8 cellular contexts compared by ENCODE assay signal in the genomic region with DNA sequence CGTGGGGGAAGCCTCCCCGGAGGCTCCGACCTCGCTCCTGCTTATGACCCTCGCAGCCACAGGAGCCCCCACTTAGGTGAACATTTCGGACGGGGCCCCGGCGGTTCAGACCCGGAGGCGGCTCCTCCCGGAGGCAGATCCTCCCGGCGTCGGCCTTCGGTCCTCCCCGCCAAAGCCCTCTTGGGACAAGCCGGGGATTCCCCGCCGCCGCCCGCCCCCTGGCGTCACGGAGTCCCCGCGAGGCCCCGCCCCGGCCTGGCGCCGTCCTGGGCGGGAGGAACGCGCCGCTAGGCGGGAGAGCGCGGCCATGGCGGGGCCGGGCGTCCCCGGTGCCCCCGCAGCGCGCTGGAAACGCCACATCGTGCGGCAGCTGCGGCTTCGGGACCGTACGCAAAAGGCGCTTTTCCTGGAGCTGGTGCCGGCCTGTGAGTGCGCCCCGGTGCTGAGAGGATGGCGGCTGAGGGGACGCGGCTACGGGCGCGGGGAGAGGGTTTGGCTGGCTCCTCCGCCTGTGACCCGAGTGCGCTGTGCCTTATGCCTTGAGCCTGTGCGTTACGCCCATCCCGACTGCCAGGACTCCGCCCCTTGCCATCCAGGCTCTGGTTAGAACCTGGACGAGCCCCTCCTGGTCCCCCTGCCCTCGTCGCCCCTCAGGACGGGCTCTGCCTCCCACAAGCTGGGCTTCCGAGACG. TPM values are rescaled to one million over a fixed set of nuclear protein-coding genes. Genes with fewer than 3 reads are reported as not detected.
DNase-seq lines count a peak whose midpoint lies in the region; ATAC-seq and TF ChIP-seq lines count a peak whose summit lies in the region.

Gene ATG16L2 (plus strand): TSS at position 273 of the 692 bp plus-strand sequence. CDS start 35 bp downstream, at position 308.

- H2AFZ ChIP-seq in GM23338: peak within 1 kb of the TSS; percentile 99

- H3K9ac ChIP-seq in ES-I3 (ENCODE audit: low read depth, low read length): peak within 1 kb of the TSS; percentile 75

- H3K27ac Mint-ChIP-seq in GM23338: peak within 1 kb of the TSS; percentile 93

- peak; percentile 93 for DNase-seq in GM23338 (ENCODE audit: low spot score)
- peak; percentile 47 for DNase-seq in LNCaP clone FGC (ENCODE audit: low read depth)
- DNase-seq in SK-N-DZ (ENCODE audit: low spot score): peak; percentile 90
- DNase-seq in activated naive CD4-positive, alpha-beta T cell treated with Interleukin-2 at 50 U/mL for 16 hours: peak; percentile 91
- DNase-seq in germinal center (ENCODE audit: low spot score): peak; percentile 93
- peak; percentile 80 for DNase-seq in occipital lobe (lab: John Stamatoyannopoulos, UW)
- DNase-seq in suprapubic skin (ENCODE audit: low spot score in 2 of 2): peak; percentile 91

- peak within 1 kb of the TSS; percentile 97 for H3K4me3 Mint-ChIP-seq in GM23338

- H3K36me3 ChIP-seq in ES-I3 (ENCODE audit: insufficient read depth, low read length) (no peaks in the 10 kb centered on the region), GM23338 (ENCODE audit: insufficient read depth) (0 out of 2 replicates have a peak, but pooled peaks cover 3% of the 10 kb centered on the region), suprapubic skin (peaks cover 13% of the 10 kb centered on the region)

- no peak for TF ChIP-seq EP300 in suprapubic skin (IDR thresholded peaks at IDR 0.05)

- WGBS in suprapubic skin: 1% methylated on average over 15 of the region's 74 CpGs

- no peaks in the 10 kb centered on the region for H3K9me2 ChIP-seq in GM23338 (ENCODE audit: insufficient read depth)

- H3K9me3 ChIP-seq in ES-I3 (ENCODE audit: control insufficient read depth, insufficient read depth, low read length) (no peaks in the 10 kb centered on the region), suprapubic skin (no peaks in the 10 kb centered on the region)

- H3K27ac ChIP-seq in GM23338 (ENCODE audit: low read depth) (peak within 1 kb of the TSS; percentile 75), suprapubic skin (peak within 1 kb of the TSS; percentile 97)

- no peaks in the 10 kb centered on the region; the same call in 1 of the 2 replicates for H4K20me1 ChIP-seq in GM23338 (replicated peaks; ENCODE audit: insufficient read depth)

- peaks cover 2% of the 10 kb centered on the region; the same call in 1 of the 2 replicates for H3K4me1 ChIP-seq in ES-I3 (ENCODE audit: insufficient read depth, low read length)
- H3K4me1 ChIP-seq in GM23338 (ENCODE audit: insufficient read depth): peaks cover 15% of the 10 kb centered on the region; the same call in 1 of the 2 replicates
- H3K4me1 ChIP-seq in suprapubic skin: peaks cover 52% of the 10 kb centered on the region

- peaks cover 7% of the 10 kb centered on the region; the same call in 1 of the 2 replicates for H3K79me2 ChIP-seq in GM23338 (replicated peaks; ENCODE audit: insufficient read depth)

- peaks cover 12% of the 10 kb centered on the region for H3F3A ChIP-seq in GM23338 (replicated peaks; ENCODE audit: low read depth)

- H3K27me3 Mint-ChIP-seq in GM23338 (ENCODE audit: insufficient read depth, low read depth, poor library complexity): peaks cover 23% of the 10 kb centered on the region

- TF ChIP-seq CTCF in GM23338 (conservative IDR thresholded peaks at IDR 0.05; ENCODE audit: low read depth in 2 of 2) (0 out of 4 replicates have a peak, but pooled peaks of 1 of the 2 experiments have one; percentile 12), LNCaP clone FGC (IDR thresholded peaks at IDR 0.05; ENCODE audit: control insufficient read depth, extremely low read depth, insufficient read depth) (peak; percentile 17; the same call in 1 of the 2 replicates), suprapubic skin (IDR thresholded peaks at IDR 0.05) (peak; percentile 19 to 38)

- H3K4me2 ChIP-seq in GM23338: peak within 1 kb of the TSS; percentile 96

- no peaks in the 10 kb centered on the region for H3K9me3 Mint-ChIP-seq in GM23338

- H3K27me3 ChIP-seq in GM23338 (ENCODE audit: insufficient read depth): no peaks in the 10 kb centered on the region
- H3K27me3 ChIP-seq in suprapubic skin: no peaks in the 10 kb centered on the region

- peaks cover 31% of the 10 kb centered on the region for H3K4me1 Mint-ChIP-seq in GM23338

- peaks cover 21% of the 10 kb centered on the region; the same call in 2 of the 3 replicates for H3K36me3 Mint-ChIP-seq in GM23338 (ENCODE audit: low read depth)

- H3K4me3 ChIP-seq in GM23338: peak within 1 kb of the TSS; percentile 91
- peak within 1 kb of the TSS; percentile 86 for H3K4me3 ChIP-seq in LNCaP clone FGC (ENCODE audit: low read depth, low read length)
- H3K4me3 ChIP-seq in suprapubic skin: peak within 1 kb of the TSS; percentile 97

- peak; percentile 47 to 51 for TF ChIP-seq POLR2A in suprapubic skin (IDR thresholded peaks at IDR 0.05)

- peak; percentile 80 for ATAC-seq in GM23338

TF ChIP-seq in GM23338, 12 proteins besides CTCF, POLR2A, EP300 and RAD21:
- TF ChIP-seq ZNF331 (CRISPR knock-in tag; IDR thresholded peaks at IDR 0.05; ENCODE audit: low read depth) (no peak), POLR2AphosphoS5 (IDR thresholded peaks at IDR 0.05; ENCODE audit: low read depth) (peak; percentile 70), CREB1 (CRISPR knock-in tag; IDR thresholded peaks at IDR 0.05; ENCODE audit: low read depth) (peak; percentile 87)
TF ChIP-seq in GM23338: peak in this region for 2.

RNA-seq across cellular contexts. Expression of gene ATG16L2, which starts in this region (rescaled TPM):
- 18.0 and 24.6 TPM in 2 replicates for total RNA-seq in GM23338 (2014; rRNA removed; shearing (Covaris generic))
- polyA plus RNA-seq in GM23338 (2016; fragmentation: Nextera tagmentation; extraction: Ambion mirVana): 9.6 and 10.2 TPM in 2 replicates
- polyA plus RNA-seq in SK-N-DZ (2014; cell fraction: cytosol; rRNA removed): 21.2 TPM in 2 replicates
- 161 and 209 TPM in 2 replicates for polyA plus RNA-seq in SK-N-DZ (2014; cell fraction: nucleus; rRNA removed)
- total RNA-seq in occipital lobe (4.2 TPM), suprapubic skin (100 to 1,000 TPM in 2 of 4 donors, 10 to 100 TPM in 2; 81.9 to 231 (median 111) TPM)

Comparison
In these comparisons a context has a peak if more than half of its experiments do, and no peak if none do; other contexts are left out.
1. Peak in every context shown above with its lines: DNase-seq, ATAC-seq, H3K4me3 ChIP-seq and H3K27ac ChIP-seq.